Comparison of ENCODE assay signal across 9 cellular contexts in genomic region chr3:18442743-18443669, GRCh38. TPM values are rescaled to one million over a fixed set of nuclear protein-coding genes. Genes with fewer than 3 reads are reported as not detected.
DNase-seq lines count a peak whose midpoint lies in the region; ATAC-seq, FAIRE-seq and TF ChIP-seq lines count a peak whose summit lies in the region.
"Had no signal": no experiment of that assay in that cellular context is flagged by ENCODE, and none has a peak within 500 bp of the region (broad histone marks: within the 10 kb centered on the region; RNA-seq: fewer than 3 reads in every experiment).

No MANE protein-coding gene starts in this region.

- no peaks in the 10 kb centered on the region for H3K27me3 Mint-ChIP-seq in natural killer cell treated with Interleukin-12 subunit alpha and Interleukin-12 subunit beta and Interleukin-15 and Interleukin-18, amount 100 ng/mL, for 72 hours

- H3K27ac Mint-ChIP-seq in natural killer cell treated with Interleukin-12 subunit alpha and Interleukin-12 subunit beta and Interleukin-15 and Interleukin-18, amount 100 ng/mL, for 72 hours, result peak overlapping the region; percentile 94 to 96

- no peaks in the 10 kb centered on the region for H3K27me3 ChIP-seq in liver (ENCODE audit: control insufficient read depth in 4 of 4, insufficient read depth in 4 of 4, low read length in 3 of 4)
- H3K27me3 ChIP-seq in HepG2 (ENCODE audit: control insufficient read depth in 1 of 2, insufficient read depth in 2 of 2, low read length in 2 of 2), result peaks cover 6 to 36% of the 10 kb centered on the region in 2 experiments

- H3K4me2 ChIP-seq in HepG2 (ENCODE audit: low read depth, low read length), result no peak overlapping the region

- FAIRE-seq in HepG2 (lab: Jason Lieb, UNC), result no peak

- H3K4me1 Mint-ChIP-seq in natural killer cell treated with Interleukin-12 subunit alpha and Interleukin-12 subunit beta and Interleukin-15 and Interleukin-18, amount 100 ng/mL, for 72 hours (ENCODE audit: low read depth in 2 of 2), result peaks cover 37 to 70% of the 10 kb centered on the region in 2 donors

- H4K20me1 ChIP-seq in HepG2 (ENCODE audit: insufficient read depth, low read length), result no peaks in the 10 kb centered on the region

- peak overlapping the region; percentile 93 for H3K4me3 Mint-ChIP-seq in natural killer cell treated with Interleukin-12 subunit alpha and Interleukin-12 subunit beta and Interleukin-15 and Interleukin-18, amount 100 ng/mL, for 72 hours

- TF ChIP-seq EP300 in HepG2 (IDR thresholded peaks at IDR 0.05; ENCODE audit: low read depth in 2 of 2, low read length in 2 of 2) (no peak), HepG2 (CRISPR knock-in tag; IDR thresholded peaks at IDR 0.05; ENCODE audit: borderline replicate concordance) (no peak)

- POLR2A ChIA-PET in HepG2 (lab: Yijun Ruan, JAX), result no interaction called here

- H3K4me1 ChIP-seq in liver (ENCODE audit: control insufficient read depth in 4 of 4, insufficient read depth in 4 of 4, low read length in 3 of 4), result peaks cover 4 to 24% (median 20%) of the 10 kb centered on the region in 4 donors
- H3K4me1 ChIP-seq in HepG2 (ENCODE audit: insufficient read depth, low read length), result no peaks in the 10 kb centered on the region

- no peak for TF ChIP-seq POLR2A in HepG2 (IDR thresholded peaks at IDR 0.05; ENCODE audit: insufficient read depth in 1 of 2, low read depth in 2 of 2, low read length in 2 of 2)

- H3K79me2 ChIP-seq in HepG2 (ENCODE audit: insufficient read depth, low read length), result no peaks in the 10 kb centered on the region

- H3K4me3 ChIP-seq in liver (ENCODE audit: low read depth in 1 of 3, low read length in 3 of 3), result peak overlapping the region in 2 of 3 donors; percentile 77 to 90
- H3K4me3 ChIP-seq in HepG2 (replicated peaks in 1 of 3; ENCODE audit: insufficient read depth in 1 of 3, low read depth in 2 of 3, low read length in 3 of 3), result no peak overlapping the region
- peak overlapping the region; percentile 49 for H3K4me3 ChIP-seq in astrocyte of the spinal cord (ENCODE audit: low read depth, low read length)

- BruUV-seq in HepG2 (replicated peaks; lab: Mats Ljungman, UMichigan), result no TSS peak

- ATAC-seq in HepG2, result no peak
- no peak for ATAC-seq in natural killer cell treated with Interleukin-12 subunit alpha and Interleukin-12 subunit beta and Interleukin-15 and Interleukin-18, amount 100 ng/mL, for 72 hours
- ATAC-seq in HG02938 (IDR thresholded peaks at IDR 0.05; ENCODE audit: unreplicated experiment), result no peak

- H3K27ac ChIP-seq in liver (ENCODE audit: low read depth in 1 of 2, low read length in 2 of 2) (no peak overlapping the region), HepG2 (ENCODE audit: extremely low read length, insufficient read depth, low read length) (no peak overlapping the region)

- TF ChIP-seq CTCF in liver (IDR thresholded peaks at IDR 0.05; ENCODE audit: low read depth, low read length, missing input control) (no peak), HepG2 (CRISPR knock-in tag; IDR thresholded peaks at IDR 0.05) (no peak), astrocyte of the spinal cord (IDR thresholded peaks at IDR 0.05; ENCODE audit: low read depth, low read length) (no peak)

- TF ChIP-seq RAD21 in liver (IDR thresholded peaks at IDR 0.05) (no peak), HepG2 (CRISPR knock-in tag; IDR thresholded peaks at IDR 0.05) (no peak)

- intact Hi-C loops in HepG2 (cut with micrococcal nuclease; ENCODE audit: unreplicated experiment), result no loop called here

- H3K36me3 Mint-ChIP-seq in natural killer cell treated with Interleukin-12 subunit alpha and Interleukin-12 subunit beta and Interleukin-15 and Interleukin-18, amount 100 ng/mL, for 72 hours, result peaks cover 39% of the 10 kb centered on the region

- H3K9ac ChIP-seq in liver (ENCODE audit: low read depth in 1 of 2, low read length in 2 of 2), result no peak overlapping the region
- no peak overlapping the region for H3K9ac ChIP-seq in HepG2 (ENCODE audit: insufficient read depth, low read depth, low read length)

- H3K9me3 ChIP-seq in liver (ENCODE audit: control insufficient read depth in 4 of 4, low read length in 3 of 4) (no peaks in the 10 kb centered on the region), HepG2 (ENCODE audit: low read length) (no peaks in the 10 kb centered on the region)

- H2AFZ ChIP-seq in HepG2 (ENCODE audit: low read length), result no peak overlapping the region

- H3K36me3 ChIP-seq in liver (ENCODE audit: control insufficient read depth in 4 of 4, insufficient read depth in 3 of 4, low read depth in 1 of 4, low read length in 3 of 4) (no peaks in the 10 kb centered on the region), HepG2 (replicated peaks in 1 of 2; ENCODE audit: control insufficient read depth in 1 of 2, insufficient read depth in 2 of 2, low read length in 2 of 2) (no peaks in the 10 kb centered on the region)

- DNase-seq in HepG2 (ENCODE audit: low spot score), result no peak
- DNase-seq in astrocyte of the spinal cord (ENCODE audit: low read depth, low spot score), result no peak
- DNase-seq in natural killer cell treated with Interleukin-12 subunit alpha and Interleukin-12 subunit beta and Interleukin-15 and Interleukin-18, amount 100 ng/mL, for 72 hours (ENCODE audit: low spot score), result no peak
- no peak for DNase-seq in HuH-7.5 (ENCODE audit: low spot score)
- no peak for DNase-seq in islet precursor cell
- no peak for DNase-seq in NOMO-1 (lab: John Stamatoyannopoulos, UW; ENCODE audit: unreplicated experiment in 2 of 2)
- DNase-seq: GDM1 had no signal

- no peaks in the 10 kb centered on the region for H3K9me3 Mint-ChIP-seq in natural killer cell treated with Interleukin-12 subunit alpha and Interleukin-12 subunit beta and Interleukin-15 and Interleukin-18, amount 100 ng/mL, for 72 hours

- CTCF ChIA-PET in HepG2 (lab: Yijun Ruan, JAX; ENCODE audit: low intra/inter-chr PET ratio, low total read pairs), result no interaction called here

- WGBS in liver, result 63% methylated on average over 11 of the region's 11 CpGs
- WGBS in HepG2 (ENCODE audit: low lambda C conversion rate), result 46% methylated on average over 9 of the region's 11 CpGs

- in situ Hi-C loops in HepG2 (cut with HindIII; ENCODE audit: extremely low pct_ligation_motif_present, low pct_unique_long_range_greater_than_20kb) (no loop called here), astrocyte of the spinal cord (cut with HindIII; ENCODE audit: low sequenced_read_pairs) (no loop called here)

TF ChIP-seq in liver, 16 proteins besides CTCF, POLR2A, EP300 and RAD21 (continues in another document):
- TF ChIP-seq JUND (IDR thresholded peaks at IDR 0.05) (no peak), FOXA1 (IDR thresholded peaks at IDR 0.05) (no peak), GABPA (IDR thresholded peaks at IDR 0.05 in 1 of 2, conservative IDR thresholded peaks at IDR 0.05 in 1 of 2) (no peak), ATF3 (IDR thresholded peaks at IDR 0.05) (no peak), HNF4G (IDR thresholded peaks at IDR 0.05) (no peak), TAF1 (conservative IDR thresholded peaks at IDR 0.05) (no peak), RXRA (IDR thresholded peaks at IDR 0.05) (no peak), SP1 (IDR thresholded peaks at IDR 0.05) (no peak), YY1 (IDR thresholded peaks at IDR 0.05) (no peak)

TF ChIP-seq in HepG2, 621 proteins besides CTCF, POLR2A, EP300 and RAD21:
- no peak for TF ChIP-seq ETS1 (CRISPR knock-in tag; IDR thresholded peaks at IDR 0.05)

RNA-seq across cellular contexts. Expression of gene SATB1, which starts 17.9 kb away (rescaled TPM):
- total RNA-seq in liver, result 10 to 100 TPM; 14.2 to 23.7 TPM
- 1 to 10 TPM; 4.3 to 6.7 TPM for polyA plus RNA-seq in liver
- total RNA-seq in HepG2 (2016; rRNA removed; fragmentation: Illumina TruSeq; extraction: Trizol), result not detected in 2 replicates
- not detected in 2 replicates for total RNA-seq in HepG2 (2016; cell fraction: cytosol; rRNA removed; fragmentation: Illumina TruSeq; extraction: Trizol; ENCODE audit: low read depth)
- total RNA-seq in HepG2 (2016; cell fraction: insoluble cytoplasmic fraction; rRNA removed; fragmentation: Illumina TruSeq; extraction: Trizol), result not detected in 2 replicates
- total RNA-seq in HepG2 (2016; cell fraction: membrane; rRNA removed; fragmentation: Illumina TruSeq; extraction: Trizol), result not detected in 2 replicates
- not detected in 2 replicates for total RNA-seq in HepG2 (2016; cell fraction: nucleus; rRNA removed; fragmentation: Illumina TruSeq; extraction: Trizol)
- polyA plus RNA-seq in HepG2 (2011; rRNA removed), result 0.03 and 0.14 TPM in 2 replicates
- polyA plus RNA-seq in HepG2 (2011; cell fraction: cytosol; rRNA removed), result 0.08 and 0.10 TPM in 2 replicates
- 0.10 and 0.21 TPM in 2 replicates for polyA plus RNA-seq in HepG2 (2011; cell fraction: nucleus; rRNA removed)
- polyA plus RNA-seq in HepG2 (2012), result 0.11 TPM in 1 of 2 replicates, not detected in the other
- not detected in 2 replicates for polyA plus RNA-seq in HepG2 (2016; cell fraction: cytosol; fragmentation: Illumina TruSeq; extraction: Trizol; ENCODE audit: low read depth)
- polyA plus RNA-seq in HepG2 (2016; cell fraction: insoluble cytoplasmic fraction; fragmentation: Illumina TruSeq; extraction: Trizol; ENCODE audit: low read depth), result not detected in 2 replicates
- not detected in 2 replicates for polyA plus RNA-seq in HepG2 (2016; cell fraction: membrane; fragmentation: Illumina TruSeq; extraction: Trizol; ENCODE audit: low read depth)
- not detected in 2 replicates for polyA plus RNA-seq in HepG2 (2016; cell fraction: nucleus; fragmentation: Illumina TruSeq; extraction: Trizol; ENCODE audit: insufficient read depth, low read depth)
- 0.06 and 0.07 TPM in 2 replicates for polyA minus RNA-seq in HepG2 (2011; rRNA and poly(A)+ RNA removed; ENCODE audit: low replicate concordance)
- not detected in 2 replicates for polyA minus RNA-seq in HepG2 (2011; cell fraction: cytosol; rRNA and poly(A)+ RNA removed)
- polyA minus RNA-seq in HepG2 (2011; cell fraction: nucleus; rRNA and poly(A)+ RNA removed), result 0.39 and 0.75 TPM in 2 replicates
- 100 to 1,000 TPM; 401 to 512 TPM for total RNA-seq in natural killer cell treated with Interleukin-12 subunit alpha and Interleukin-12 subunit beta and Interleukin-15 and Interleukin-18, amount 100 ng/mL, for 72 hours

Comparison
In these comparisons a context has a peak if more than half of its experiments do, and no peak if none do; other contexts are left out.
1. H3K4me3 ChIP-seq: peak in liver (2 of 3) and astrocyte of the spinal cord (single experiment); none in HepG2 (0 of 3).
2. RNA of gene SATB1, which starts 17.9 kb away (total RNA-seq): 401 to 512 TPM in natural killer cell treated with Interleukin-12 subunit alpha and Interleukin-12 subunit beta and Interleukin-15 and Interleukin-18, amount 100 ng/mL, for 72 hours; 14.2 to 23.7 TPM in liver and not detected in HepG2; every median in the first group is over 10 times any median in the second.